In the genomic region with DNA sequence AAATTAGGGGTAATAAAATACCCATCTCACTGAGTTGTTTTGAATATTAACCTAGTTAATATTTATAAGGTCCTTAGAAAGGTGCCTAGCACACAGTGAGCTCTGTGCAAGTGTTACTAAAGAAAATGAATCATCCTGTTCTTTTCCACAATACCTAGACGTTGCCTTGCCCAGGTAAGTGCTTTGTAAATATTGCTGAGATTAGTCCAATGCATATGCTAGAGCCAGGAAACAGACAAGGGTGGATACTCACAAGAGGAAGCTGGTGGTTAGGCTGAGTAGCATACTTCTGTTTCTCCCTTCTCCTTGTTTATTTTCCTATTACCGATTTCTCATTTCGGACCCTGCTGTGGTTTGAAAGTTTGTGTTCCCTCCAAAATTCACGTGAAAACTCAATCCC, we compare ENCODE assay signal across 16 cellular contexts. TPM values are rescaled to one million over a fixed set of nuclear protein-coding genes. Genes with fewer than 3 reads are reported as not detected.
DNase-seq lines count a peak whose midpoint lies in the region; ATAC-seq and TF ChIP-seq lines count a peak whose summit lies in the region.
"Had no signal": no experiment of that assay in that cellular context is flagged by ENCODE, and none has a peak within 500 bp of the region (broad histone marks: within the 10 kb centered on the region; RNA-seq: fewer than 3 reads in every experiment).

No MANE protein-coding gene starts in this region.

- H3K4me1 Mint-ChIP-seq in activated CD4-positive, alpha-beta T cell treated with anti-CD3 and anti-CD28 coated beads for 36 hours = peaks cover 5% of the 10 kb centered on the region
- H3K4me1 Mint-ChIP-seq: activated CD8-positive, alpha-beta memory T cell treated with anti-CD3 and anti-CD28 coated beads, Interleukin-2, amount 10 ng/mL, durations not matched to agents 7 days and 5 days; activated naive CD8-positive, alpha-beta T cell treated with anti-CD3 and anti-CD28 coated beads, Interleukin-2, amount 10 ng/mL, durations not matched to agents 7 days and 5 days had no signal

- no peaks in the 10 kb centered on the region for H3K36me3 ChIP-seq in transverse colon
- H3K36me3 ChIP-seq: sigmoid colon had no signal

- no peak overlapping the region for H3K4me3 ChIP-seq in epithelial cell of esophagus (ENCODE audit: low read length)
- no peak overlapping the region for H3K4me3 ChIP-seq in transverse colon
- H3K4me3 ChIP-seq in coronary artery = no peak overlapping the region
- H3K4me3 ChIP-seq: sigmoid colon, testis had no signal

- TF ChIP-seq EP300 in transverse colon (IDR thresholded peaks at IDR 0.05; ENCODE audit: low read depth) = no peak

- peaks cover 13 to 60% (median 29%) of the 10 kb centered on the region in 4 donors for H3K4me1 ChIP-seq in transverse colon
- H3K4me1 ChIP-seq: sigmoid colon, testis had no signal

- no peak for TF ChIP-seq POLR2A in transverse colon (IDR thresholded peaks at IDR 0.05)

- H3K27ac Mint-ChIP-seq in activated CD4-positive, alpha-beta T cell treated with anti-CD3 and anti-CD28 coated beads for 36 hours = no peak overlapping the region
- H3K27ac Mint-ChIP-seq: activated CD8-positive, alpha-beta memory T cell treated with anti-CD3 and anti-CD28 coated beads, Interleukin-2, amount 10 ng/mL, durations not matched to agents 7 days and 5 days; activated naive CD8-positive, alpha-beta T cell treated with anti-CD3 and anti-CD28 coated beads, Interleukin-2, amount 10 ng/mL, durations not matched to agents 7 days and 5 days; natural killer cell treated with Interleukin-12 subunit alpha and Interleukin-12 subunit beta and Interleukin-15 and Interleukin-18, amount 100 ng/mL, for 72 hours had no signal

- POLR2A ChIA-PET in activated CD4-positive, alpha-beta T cell treated with anti-CD3 and anti-CD28 coated beads for 36 hours (lab: Charles Lee) = no interaction called here

- peak; percentile 66 for DNase-seq in NCI-H1092 treated with DMSO at 0.1 percent for 48 hours (lab: John Stamatoyannopoulos, UW)
- DNase-seq in NCI-H1092 (lab: John Stamatoyannopoulos, UW) = no peak
- peak; percentile 50 for DNase-seq in NCI-H748 treated with DMSO at 0.1 percent for 48 hours (lab: John Stamatoyannopoulos, UW)
- DNase-seq in epithelial cell of esophagus (ENCODE audit: low read depth) = peak; percentile 89
- no peak for DNase-seq in transverse colon
- DNase-seq in activated CD4-positive, alpha-beta T cell treated with anti-CD3 and anti-CD28 coated beads for 36 hours = no peak
- no peak for DNase-seq in NCI-H1048 (lab: John Stamatoyannopoulos, UW)
- no peak for DNase-seq in coronary artery (ENCODE audit: low spot score)
- DNase-seq: activated CD8-positive, alpha-beta memory T cell treated with anti-CD3 and anti-CD28 coated beads, Interleukin-2, amount 10 ng/mL, durations not matched to agents 7 days and 5 days; activated naive CD8-positive, alpha-beta T cell treated with anti-CD3 and anti-CD28 coated beads, Interleukin-2, amount 10 ng/mL, durations not matched to agents 7 days and 5 days; foreskin fibroblast; NCI-H1436 treated with DMSO at 0.1 percent for 48 hours; sigmoid colon; testis had no signal

- no peak overlapping the region for H3K4me3 Mint-ChIP-seq in activated CD4-positive, alpha-beta T cell treated with anti-CD3 and anti-CD28 coated beads for 36 hours
- H3K4me3 Mint-ChIP-seq: activated CD8-positive, alpha-beta memory T cell treated with anti-CD3 and anti-CD28 coated beads, Interleukin-2, amount 10 ng/mL, durations not matched to agents 7 days and 5 days; activated naive CD8-positive, alpha-beta T cell treated with anti-CD3 and anti-CD28 coated beads, Interleukin-2, amount 10 ng/mL, durations not matched to agents 7 days and 5 days; natural killer cell treated with Interleukin-12 subunit alpha and Interleukin-12 subunit beta and Interleukin-15 and Interleukin-18, amount 100 ng/mL, for 72 hours had no signal

- in situ Hi-C loops in transverse colon (cut with MboI; ENCODE audit: low pct_ligation_motif_present in 1 of 4, low pct_unique_long_range_greater_than_20kb in 1 of 4, low sequenced_read_pairs in 3 of 4) = loop anchor here in 1 of 4 donors (5.0 kb wide), 1 partner anchor 35 kb away; no protein-coding TSS in a partner anchor

- H3K9me3 Mint-ChIP-seq in activated CD4-positive, alpha-beta T cell treated with anti-CD3 and anti-CD28 coated beads for 36 hours (ENCODE audit: low read depth) = no peaks in the 10 kb centered on the region
- H3K9me3 Mint-ChIP-seq: activated naive CD8-positive, alpha-beta T cell treated with anti-CD3 and anti-CD28 coated beads, Interleukin-2, amount 10 ng/mL, durations not matched to agents 7 days and 5 days; natural killer cell treated with Interleukin-12 subunit alpha and Interleukin-12 subunit beta and Interleukin-15 and Interleukin-18, amount 100 ng/mL, for 72 hours had no signal

- no peak for TF ChIP-seq CTCF in epithelial cell of esophagus (IDR thresholded peaks at IDR 0.05; ENCODE audit: insufficient read depth, low read depth, low read length, missing control alignments)
- no peak for TF ChIP-seq CTCF in transverse colon (IDR thresholded peaks at IDR 0.05)
- TF ChIP-seq CTCF in coronary artery (IDR thresholded peaks at IDR 0.05) = no peak

- CTCF ChIA-PET in activated CD4-positive, alpha-beta T cell treated with anti-CD3 and anti-CD28 coated beads for 36 hours (lab: Charles Lee) = interaction anchor here (0.8 to 5.0 kb wide), 3 partner anchors 11 to 88 kb away, joined by 3 to 22 read pairs (median 3); no protein-coding TSS in a partner anchor

- no peaks in the 10 kb centered on the region for H3K9me3 ChIP-seq in transverse colon
- H3K9me3 ChIP-seq: sigmoid colon, testis had no signal

- peak overlapping the region; percentile 67 to 79 (median 76) for H3K27ac ChIP-seq in transverse colon
- H3K27ac ChIP-seq in coronary artery = no peak overlapping the region
- H3K27ac ChIP-seq: 22Rv1, sigmoid colon, testis had no signal

- no peaks in the 10 kb centered on the region for H3K27me3 ChIP-seq in transverse colon
- H3K27me3 ChIP-seq: sigmoid colon, testis had no signal

- no peaks in the 10 kb centered on the region for H3K36me3 Mint-ChIP-seq in activated CD4-positive, alpha-beta T cell treated with anti-CD3 and anti-CD28 coated beads for 36 hours (ENCODE audit: low read depth)
- H3K36me3 Mint-ChIP-seq: activated CD8-positive, alpha-beta memory T cell treated with anti-CD3 and anti-CD28 coated beads, Interleukin-2, amount 10 ng/mL, durations not matched to agents 7 days and 5 days; activated naive CD8-positive, alpha-beta T cell treated with anti-CD3 and anti-CD28 coated beads, Interleukin-2, amount 10 ng/mL, durations not matched to agents 7 days and 5 days; natural killer cell treated with Interleukin-12 subunit alpha and Interleukin-12 subunit beta and Interleukin-15 and Interleukin-18, amount 100 ng/mL, for 72 hours had no signal

- ATAC-seq in activated CD4-positive, alpha-beta T cell treated with anti-CD3 and anti-CD28 coated beads for 36 hours = no peak
- ATAC-seq: activated CD8-positive, alpha-beta memory T cell treated with anti-CD3 and anti-CD28 coated beads, Interleukin-2, amount 10 ng/mL, durations not matched to agents 7 days and 5 days; natural killer cell treated with Interleukin-12 subunit alpha and Interleukin-12 subunit beta and Interleukin-15 and Interleukin-18, amount 100 ng/mL, for 72 hours had no signal

- intact Hi-C loops in transverse colon (cut with DNase I; ENCODE audit: low total_unique reads) = no loop called here
- intact Hi-C loops in activated CD4-positive, alpha-beta T cell treated with anti-CD3 and anti-CD28 coated beads for 36 hours (cut with DNase I, micrococcal nuclease) = no loop called here

- no peaks in the 10 kb centered on the region for H3K27me3 Mint-ChIP-seq in activated CD4-positive, alpha-beta T cell treated with anti-CD3 and anti-CD28 coated beads for 36 hours
- H3K27me3 Mint-ChIP-seq: activated CD8-positive, alpha-beta memory T cell treated with anti-CD3 and anti-CD28 coated beads, Interleukin-2, amount 10 ng/mL, durations not matched to agents 7 days and 5 days; activated naive CD8-positive, alpha-beta T cell treated with anti-CD3 and anti-CD28 coated beads, Interleukin-2, amount 10 ng/mL, durations not matched to agents 7 days and 5 days had no signal

- WGBS in transverse colon (ENCODE audit: low coverage in 1 of 2), 2 donors = 15% methylated on average over 4 of the region's 4 CpGs; no CpG with 5 or more reads in 1 of the 2 donors

RNA-seq across cellular contexts. Expression of gene BARX2, which starts 58.1 kb away (rescaled TPM):
- total RNA-seq in transverse colon = 1 to 10 TPM in 3 of 4 donors, under 1 TPM in 1; 1.00 to 9.2 (median 6.3) TPM
- total RNA-seq in activated CD4-positive, alpha-beta T cell treated with anti-CD3 and anti-CD28 coated beads for 36 hours = 1 to 10 TPM in 1 of 2 experiments, under 1 TPM in 1; 0.89 to 1.3 TPM
- total RNA-seq: activated naive CD8-positive, alpha-beta T cell treated with anti-CD3 and anti-CD28 coated beads, Interleukin-2, amount 10 ng/mL, durations not matched to agents 7 days and 5 days; natural killer cell treated with Interleukin-12 subunit alpha and Interleukin-12 subunit beta and Interleukin-15 and Interleukin-18, amount 100 ng/mL, for 72 hours; sigmoid colon had no signal

Comparison
In these comparisons a context has a peak if more than half of its experiments do, and no peak if none do; other contexts are left out.
1. DNase-seq: peak in NCI-H1092 treated with DMSO at 0.1 percent for 48 hours (single experiment), NCI-H748 treated with DMSO at 0.1 percent for 48 hours (single experiment) and epithelial cell of esophagus (single experiment); none in NCI-H1092 (single experiment), transverse colon (single experiment), activated CD4-positive, alpha-beta T cell treated with anti-CD3 and anti-CD28 coated beads for 36 hours (single experiment), NCI-H1048 (single experiment) and coronary artery (single experiment).
2. H3K27ac ChIP-seq: peak in transverse colon (4 of 4); none in coronary artery (0 of 2).